19 cellular contexts compared by ENCODE assay signal in genomic region chr2:8566155-8566670, GRCh38.
DNase-seq lines count a peak whose midpoint lies in the region; ATAC-seq and TF ChIP-seq lines count a peak whose summit lies in the region.
"Had no signal": no experiment of that assay in that cellular context is flagged by ENCODE, and none has a peak within 500 bp of the region (broad histone marks: within the 10 kb centered on the region; RNA-seq: fewer than 3 reads in every experiment).

No MANE protein-coding gene starts in this region.

- TF ChIP-seq CTCF in natural killer cell (IDR thresholded peaks at IDR 0.05) (no peak), type B pancreatic cell (conservative IDR thresholded peaks at IDR 0.05) (no peak), SK-N-SH (IDR thresholded peaks at IDR 0.05) (no peak)

- H3K14ac ChIP-seq in neuronal stem cell (ENCODE audit: low read length), result no peak overlapping the region

- intact Hi-C loops in natural killer cell (cut with micrococcal nuclease), result no loop called here

- no peak overlapping the region for H3K4me3 Mint-ChIP-seq in natural killer cell treated with Interleukin-12 subunit alpha and Interleukin-12 subunit beta and Interleukin-15 and Interleukin-18, amount 100 ng/mL, for 72 hours
- H3K4me3 Mint-ChIP-seq in natural killer cell (no peak overlapping the region), type B pancreatic cell (no peak overlapping the region)
- H3K4me3 Mint-ChIP-seq: CD4-positive, alpha-beta memory T cell; GM23338 had no signal

- H3K18ac ChIP-seq in neuronal stem cell (ENCODE audit: low read length), result no peak overlapping the region

- 51% methylated on average over 4 of the region's 4 CpGs for WGBS in SK-N-SH (ENCODE audit: low lambda C conversion rate)
- WGBS in neuronal stem cell (ENCODE audit: extremely low coverage in 2 of 2, insufficient read length in 2 of 2, insufficient replicate concordance in 1 of 2), 2 donors, result no CpG with 5 or more reads among the region's 4 CpGs

- H3K79me1 ChIP-seq in neuronal stem cell (ENCODE audit: low read depth, low read length), result no peaks in the 10 kb centered on the region

- H3K4me2 ChIP-seq in SK-N-SH (no peak overlapping the region), neuronal stem cell (ENCODE audit: insufficient read depth, low read length, poor library complexity, severe bottlenecking) (no peak overlapping the region)
- H3K4me2 ChIP-seq: BLaER1, GM23338 had no signal

- H2BK12ac ChIP-seq in neuronal stem cell (ENCODE audit: low read length), result no peak overlapping the region

- no peaks in the 10 kb centered on the region for H3K9me3 Mint-ChIP-seq in natural killer cell treated with Interleukin-12 subunit alpha and Interleukin-12 subunit beta and Interleukin-15 and Interleukin-18, amount 100 ng/mL, for 72 hours
- H3K9me3 Mint-ChIP-seq in natural killer cell (no peaks in the 10 kb centered on the region), type B pancreatic cell (peaks cover 11% of the 10 kb centered on the region)

- H3K27me3 ChIP-seq in SK-N-SH (ENCODE audit: insufficient read depth), result no peaks in the 10 kb centered on the region; the same call in 1 of the 2 replicates
- H3K27me3 ChIP-seq in neuronal stem cell (ENCODE audit: control insufficient read depth in 3 of 3, insufficient read depth in 3 of 3, low read depth in 1 of 3, low read length in 3 of 3), result no peaks in the 10 kb centered on the region
- H3K27me3 ChIP-seq: BLaER1 had no signal

- no peaks in the 10 kb centered on the region for H3K9me2 ChIP-seq in SK-N-SH

- H3K4me3 ChIP-seq in SK-N-SH (ENCODE audit: low read depth in 2 of 2, low read length in 1 of 2) (no peak overlapping the region), neuronal stem cell (ENCODE audit: low read length in 2 of 2) (no peak overlapping the region)
- H3K4me3 ChIP-seq: BLaER1, GM23338, K562 had no signal

- H2BK120ac ChIP-seq in neuronal stem cell (ENCODE audit: low read depth, low read length), result no peak overlapping the region

- no peaks in the 10 kb centered on the region for H3K79me2 ChIP-seq in SK-N-SH (ENCODE audit: insufficient read depth)

- H3F3A ChIP-seq in SK-N-SH (replicated peaks; ENCODE audit: insufficient read depth), result no peaks in the 10 kb centered on the region

- H3K27ac ChIP-seq in SK-N-SH (ENCODE audit: low read depth in 2 of 2, low read length in 1 of 2) (no peak overlapping the region), neuronal stem cell (replicated peaks; ENCODE audit: low read length) (no peak overlapping the region)
- H3K27ac ChIP-seq: 22Rv1, BLaER1, HL-60 had no signal

- no peak overlapping the region for H3K23ac ChIP-seq in neuronal stem cell (ENCODE audit: low read depth, low read length, poor library complexity)

- H3K9ac ChIP-seq in SK-N-SH, result no peak overlapping the region
- H3K9ac ChIP-seq in neuronal stem cell (ENCODE audit: low read depth, low read length, poor library complexity), result no peak overlapping the region
- H3K9ac ChIP-seq: BLaER1 had no signal

- H2AFZ ChIP-seq in SK-N-SH (ENCODE audit: low read depth) (no peak overlapping the region), neuronal stem cell (ENCODE audit: low read length) (no peak overlapping the region)
- H2AFZ ChIP-seq: GM23338 had no signal

- H4K8ac ChIP-seq in neuronal stem cell (ENCODE audit: low read depth, low read length), result no peak overlapping the region

- H2BK15ac ChIP-seq in neuronal stem cell (ENCODE audit: low read length), result no peak overlapping the region

- no peaks in the 10 kb centered on the region for H3K9me3 ChIP-seq in SK-N-SH
- peaks cover 0 to 4% of the 10 kb centered on the region in 2 donors for H3K9me3 ChIP-seq in neuronal stem cell (replicated peaks in 1 of 2; ENCODE audit: control insufficient read depth in 2 of 2, insufficient read depth in 1 of 2, low read depth in 1 of 2, low read length in 2 of 2)

- H3K36me3 Mint-ChIP-seq in natural killer cell treated with Interleukin-12 subunit alpha and Interleukin-12 subunit beta and Interleukin-15 and Interleukin-18, amount 100 ng/mL, for 72 hours, result peaks cover 5% of the 10 kb centered on the region
- H3K36me3 Mint-ChIP-seq in natural killer cell (peaks cover 5% of the 10 kb centered on the region), type B pancreatic cell (no peaks in the 10 kb centered on the region)
- H3K36me3 Mint-ChIP-seq: CD4-positive, alpha-beta memory T cell had no signal

- no peaks in the 10 kb centered on the region for H4K20me1 ChIP-seq in SK-N-SH (ENCODE audit: insufficient read depth)
- H4K20me1 ChIP-seq: BLaER1 had no signal

- no peak for TF ChIP-seq EP300 in SK-N-SH (IDR thresholded peaks at IDR 0.05; ENCODE audit: borderline replicate concordance in 1 of 2, low read depth in 1 of 2, low read length in 1 of 2)

- peak overlapping the region; percentile 2 to 6 for H3K27ac Mint-ChIP-seq in natural killer cell treated with Interleukin-12 subunit alpha and Interleukin-12 subunit beta and Interleukin-15 and Interleukin-18, amount 100 ng/mL, for 72 hours
- H3K27ac Mint-ChIP-seq in natural killer cell, result no peak overlapping the region
- H3K27ac Mint-ChIP-seq in type B pancreatic cell, result peak overlapping the region; percentile 6
- H3K27ac Mint-ChIP-seq: GM23338 had no signal

- H3K4me1 Mint-ChIP-seq in natural killer cell treated with Interleukin-12 subunit alpha and Interleukin-12 subunit beta and Interleukin-15 and Interleukin-18, amount 100 ng/mL, for 72 hours (ENCODE audit: low read depth in 2 of 2), result peaks cover 11 to 16% of the 10 kb centered on the region in 2 donors
- H3K4me1 Mint-ChIP-seq in natural killer cell (peaks cover 14% of the 10 kb centered on the region in 2 donors), type B pancreatic cell (ENCODE audit: unreplicated experiment) (peaks cover 36% of the 10 kb centered on the region)
- H3K4me1 Mint-ChIP-seq: GM23338 had no signal

- H2BK5ac ChIP-seq in neuronal stem cell (ENCODE audit: low read length), result no peak overlapping the region

- H3K4me1 ChIP-seq in SK-N-SH (ENCODE audit: control insufficient read depth in 1 of 2, insufficient read depth in 2 of 2, low read depth in 1 of 2, low read length in 1 of 2), result no peaks in the 10 kb centered on the region; a peak in 1 of 4 replicates
- no peaks in the 10 kb centered on the region for H3K4me1 ChIP-seq in neuronal stem cell (ENCODE audit: control insufficient read depth in 2 of 2, insufficient read depth in 1 of 2, low read depth in 1 of 2, low read length in 2 of 2)

- TF ChIP-seq RAD21 in SK-N-SH (IDR thresholded peaks at IDR 0.05; ENCODE audit: low read length), result no peak

- CTCF ChIA-PET in SK-N-SH (lab: Yijun Ruan, JAX), result no interaction called here

- H3K27me3 Mint-ChIP-seq in natural killer cell treated with Interleukin-12 subunit alpha and Interleukin-12 subunit beta and Interleukin-15 and Interleukin-18, amount 100 ng/mL, for 72 hours, result no peaks in the 10 kb centered on the region
- H3K27me3 Mint-ChIP-seq in natural killer cell (ENCODE audit: low read depth in 2 of 2) (no peaks in the 10 kb centered on the region), type B pancreatic cell (no peaks in the 10 kb centered on the region)
- H3K27me3 Mint-ChIP-seq: CD4-positive, alpha-beta memory T cell had no signal

- H2AK5ac ChIP-seq in neuronal stem cell (ENCODE audit: low read depth, low read length), result no peak overlapping the region

- no peak for ATAC-seq in natural killer cell treated with Interleukin-12 subunit alpha and Interleukin-12 subunit beta and Interleukin-15 and Interleukin-18, amount 100 ng/mL, for 72 hours
- no peak for ATAC-seq in natural killer cell
- ATAC-seq: GM23338 had no signal

- POLR2A ChIA-PET in SK-N-SH (lab: Yijun Ruan, JAX), result no interaction called here

- H4K91ac ChIP-seq in neuronal stem cell (ENCODE audit: low read depth, low read length, poor library complexity), result no peak overlapping the region

- H3K4ac ChIP-seq in neuronal stem cell (ENCODE audit: low read length), result no peak overlapping the region

- H3K36me3 ChIP-seq in SK-N-SH (replicated peaks in 1 of 2; ENCODE audit: control insufficient read depth in 1 of 2, insufficient read depth in 2 of 2, low read length in 1 of 2) (no peaks in the 10 kb centered on the region), neuronal stem cell (replicated peaks in 1 of 2; ENCODE audit: control insufficient read depth in 2 of 2, insufficient read depth in 2 of 2, low read length in 2 of 2) (no peaks in the 10 kb centered on the region)
- H3K36me3 ChIP-seq: BLaER1 had no signal

- DNase-seq in NCI-H82 (lab: John Stamatoyannopoulos, UW) (peak; percentile 17), NCI-H82 treated with DMSO at 0.1 percent for 48 hours (lab: John Stamatoyannopoulos, UW; ENCODE audit: unreplicated experiment) (no peak), natural killer cell (no peak), mesenteric fat pad (ENCODE audit: low spot score) (peak; percentile 41), type B pancreatic cell (ENCODE audit: extremely low spot score, unreplicated experiment) (no peak), SK-N-SH (no peak), neuronal stem cell (ENCODE audit: low spot score) (no peak)
- no peak for DNase-seq in natural killer cell treated with Interleukin-12 subunit alpha and Interleukin-12 subunit beta and Interleukin-15 and Interleukin-18, amount 100 ng/mL, for 72 hours (ENCODE audit: low spot score)
- DNase-seq: ACHN; CD4-positive, alpha-beta memory T cell; HCEC 1CT; MM.1S; NCI-H1048; NK-92 treated with Interleukin-12 subunit alpha and Interleukin-12 subunit beta, amount 100 ng/mL, for 24 hours had no signal

TF ChIP-seq in SK-N-SH, 30 proteins besides CTCF, POLR2A, EP300 and RAD21:
- TF ChIP-seq CHD2 (IDR thresholded peaks at IDR 0.05; ENCODE audit: low read length, partially characterized antibody) (no peak), FOXM1 (IDR thresholded peaks at IDR 0.05; ENCODE audit: low read depth) (no peak), JUND (IDR thresholded peaks at IDR 0.05) (no peak), GABPA (IDR thresholded peaks at IDR 0.05; ENCODE audit: low read depth) (no peak)
- TF ChIP-seq, protein P1, sequence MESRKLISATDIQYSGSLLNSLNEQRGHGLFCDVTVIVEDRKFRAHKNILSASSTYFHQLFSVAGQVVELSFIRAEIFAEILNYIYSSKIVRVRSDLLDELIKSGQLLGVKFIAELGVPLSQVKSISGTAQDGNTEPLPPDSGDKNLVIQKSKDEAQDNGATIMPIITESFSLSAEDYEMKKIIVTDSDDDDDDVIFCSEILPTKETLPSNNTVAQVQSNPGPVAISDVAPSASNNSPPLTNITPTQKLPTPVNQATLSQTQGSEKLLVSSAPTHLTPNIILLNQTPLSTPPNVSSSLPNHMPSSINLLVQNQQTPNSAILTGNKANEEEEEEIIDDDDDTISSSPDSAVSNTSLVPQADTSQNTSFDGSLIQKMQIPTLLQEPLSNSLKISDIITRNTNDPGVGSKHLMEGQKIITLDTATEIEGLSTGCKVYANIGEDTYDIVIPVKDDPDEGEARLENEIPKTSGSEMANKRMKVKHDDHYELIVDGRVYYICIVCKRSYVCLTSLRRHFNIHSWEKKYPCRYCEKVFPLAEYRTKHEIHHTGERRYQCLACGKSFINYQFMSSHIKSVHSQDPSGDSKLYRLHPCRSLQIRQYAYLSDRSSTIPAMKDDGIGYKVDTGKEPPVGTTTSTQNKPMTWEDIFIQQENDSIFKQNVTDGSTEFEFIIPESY (IDR thresholded peaks at IDR 0.05; ENCODE audit: borderline replicate concordance, low read depth), result no peak
TF ChIP-seq in SK-N-SH: peak in this region for 0.

Comparison
In these comparisons a context has a peak if more than half of its experiments do, and no peak if none do; other contexts are left out.
1. DNase-seq: peak in NCI-H82 (single experiment) and mesenteric fat pad (single experiment); none in NCI-H82 treated with DMSO at 0.1 percent for 48 hours (single experiment), natural killer cell treated with Interleukin-12 subunit alpha and Interleukin-12 subunit beta and Interleukin-15 and Interleukin-18, amount 100 ng/mL, for 72 hours (single experiment), natural killer cell (single experiment), type B pancreatic cell (single experiment), SK-N-SH (single experiment) and neuronal stem cell (single experiment).
2. H3K27ac Mint-ChIP-seq: peak in natural killer cell treated with Interleukin-12 subunit alpha and Interleukin-12 subunit beta and Interleukin-15 and Interleukin-18, amount 100 ng/mL, for 72 hours (2 of 2) and type B pancreatic cell (single experiment); none in natural killer cell (0 of 2).